ENCODE assay signal across 8 cellular contexts in genomic region chr16:30063278-30063892, GRCh38. TPM values are rescaled to one million over a fixed set of nuclear protein-coding genes. Genes with fewer than 3 reads are reported as not detected.
DNase-seq lines count a peak whose midpoint lies in the region; ATAC-seq and TF ChIP-seq lines count a peak whose summit lies in the region.

No MANE protein-coding gene starts in this region.

- intact Hi-C loops in left lung (cut with DNase I) = no loop called here

- CTCF ChIA-PET in activated CD4-positive, alpha-beta T cell treated with anti-CD3 and anti-CD28 coated beads, Interleukin-2, amount 10 ng/mL, durations not matched to agents 7 days and 5 days (lab: Charles Lee) = interaction anchor here (0.6 to 3.0 kb wide), 7 partner anchors 8 to 346 kb away, joined by 3 to 19 read pairs (median 4); partner anchors contain the start of gene TBX6

- H3K27me3 ChIP-seq in left lung (no peaks in the 10 kb centered on the region), thoracic aorta (replicated peaks; ENCODE audit: insufficient read depth) (no peaks in the 10 kb centered on the region)

- H3K36me3 ChIP-seq in left lung (peaks cover 0 to 19% of the 10 kb centered on the region in 2 donors), thoracic aorta (peaks cover 14% of the 10 kb centered on the region)

- peaks cover 34% of the 10 kb centered on the region for H3K36me3 Mint-ChIP-seq in activated CD4-positive, alpha-beta T cell treated with anti-CD3 and anti-CD28 coated beads, Interleukin-2, amount 10 ng/mL, durations not matched to agents 7 days and 5 days (ENCODE audit: low read depth)
- no peaks in the 10 kb centered on the region for H3K36me3 Mint-ChIP-seq in activated naive CD8-positive, alpha-beta T cell

- TF ChIP-seq CTCF in left lung (IDR thresholded peaks at IDR 0.05) = no peak
- TF ChIP-seq CTCF in thoracic aorta (IDR thresholded peaks at IDR 0.05) = no peak

- no peak for ATAC-seq in left lung
- ATAC-seq in thoracic aorta (ENCODE audit: insufficient number of reproducible peaks, low FRiP score, low read depth) = no peak
- ATAC-seq in GM19023 (IDR thresholded peaks at IDR 0.05; ENCODE audit: unreplicated experiment) = no peak

- no peaks in the 10 kb centered on the region for H3K27me3 Mint-ChIP-seq in activated CD4-positive, alpha-beta T cell treated with anti-CD3 and anti-CD28 coated beads, Interleukin-2, amount 10 ng/mL, durations not matched to agents 7 days and 5 days
- no peaks in the 10 kb centered on the region for H3K27me3 Mint-ChIP-seq in activated naive CD8-positive, alpha-beta T cell

- H3K27ac Mint-ChIP-seq in activated CD4-positive, alpha-beta T cell treated with anti-CD3 and anti-CD28 coated beads, Interleukin-2, amount 10 ng/mL, durations not matched to agents 7 days and 5 days = peak overlapping the region; percentile 99
- H3K27ac Mint-ChIP-seq in activated naive CD8-positive, alpha-beta T cell = peak overlapping the region; percentile 100

- H3K4me1 ChIP-seq in left lung = peaks cover 26 to 41% of the 10 kb centered on the region in 2 donors
- H3K4me1 ChIP-seq in thoracic aorta (ENCODE audit: control insufficient read depth in 1 of 2, low read depth in 2 of 2) = peaks cover 19 to 36% of the 10 kb centered on the region in 2 donors

- H3K9me3 ChIP-seq in left lung (no peaks in the 10 kb centered on the region), thoracic aorta (no peaks in the 10 kb centered on the region)

- POLR2A ChIA-PET in activated CD4-positive, alpha-beta T cell treated with anti-CD3 and anti-CD28 coated beads, Interleukin-2, amount 10 ng/mL, durations not matched to agents 7 days and 5 days (lab: Charles Lee) = interaction anchor here (0.6 kb wide), 2 partner anchors 12 to 388 kb away, joined by 3 to 6 read pairs; no protein-coding TSS in a partner anchor

- H3K4me3 ChIP-seq in left lung = peak overlapping the region; percentile 55 to 98
- H3K4me3 ChIP-seq in thoracic aorta = peak overlapping the region; percentile 81

- no peaks in the 10 kb centered on the region for H3K9me3 Mint-ChIP-seq in activated CD4-positive, alpha-beta T cell treated with anti-CD3 and anti-CD28 coated beads, Interleukin-2, amount 10 ng/mL, durations not matched to agents 7 days and 5 days
- no peaks in the 10 kb centered on the region for H3K9me3 Mint-ChIP-seq in activated naive CD8-positive, alpha-beta T cell (ENCODE audit: low read depth)

- H3K4me3 Mint-ChIP-seq in activated CD4-positive, alpha-beta T cell treated with anti-CD3 and anti-CD28 coated beads, Interleukin-2, amount 10 ng/mL, durations not matched to agents 7 days and 5 days = peak overlapping the region; percentile 99
- H3K4me3 Mint-ChIP-seq in activated naive CD8-positive, alpha-beta T cell = peak overlapping the region; percentile 100

- peaks cover 27% of the 10 kb centered on the region for H3K4me1 Mint-ChIP-seq in activated CD4-positive, alpha-beta T cell treated with anti-CD3 and anti-CD28 coated beads, Interleukin-2, amount 10 ng/mL, durations not matched to agents 7 days and 5 days
- H3K4me1 Mint-ChIP-seq in activated naive CD8-positive, alpha-beta T cell (ENCODE audit: low read depth) = peaks cover 20% of the 10 kb centered on the region

- H3K27ac ChIP-seq in left lung = peak overlapping the region; percentile 98 to 99
- H3K27ac ChIP-seq in thoracic aorta = peak overlapping the region; percentile 98 to 100

- no peak for DNase-seq in activated CD4-positive, alpha-beta T cell treated with anti-CD3 and anti-CD28 coated beads, Interleukin-2, amount 10 ng/mL, durations not matched to agents 7 days and 5 days
- DNase-seq in activated CD4-positive, alpha-beta T cell treated with anti-CD3 and anti-CD28 coated beads, Interleukin-2, amount 50 U/mL, for 48 hours = no peak
- DNase-seq in left lung = peak in 1 of 2 donors; percentile 15
- no peak for DNase-seq in thoracic aorta (ENCODE audit: low spot score)
- no peak for DNase-seq in dermis blood vessel endothelial cell
- no peak for DNase-seq in NCI-H128 (lab: John Stamatoyannopoulos, UW; ENCODE audit: unreplicated experiment)

RNA-seq across cellular contexts. Expression of gene ALDOA, which starts 2.2 kb away (rescaled TPM):
- 1,000 to 10,000 TPM; 1,139 to 1,329 TPM for total RNA-seq in activated CD4-positive, alpha-beta T cell treated with anti-CD3 and anti-CD28 coated beads, Interleukin-2, amount 10 ng/mL, durations not matched to agents 7 days and 5 days
- total RNA-seq in left lung (1,000 to 10,000 TPM in 1 of 2 donors, 100 to 1,000 TPM in 1; 710 to 1,105 TPM), thoracic aorta (100 to 1,000 TPM; 569 to 841 TPM), dermis blood vessel endothelial cell (286 and 586 TPM in 2 replicates)

RNA-seq across cellular contexts. Expression of gene PPP4C, which starts 12.4 kb away (rescaled TPM):
- 100 to 1,000 TPM; 129 to 136 TPM for total RNA-seq in activated CD4-positive, alpha-beta T cell treated with anti-CD3 and anti-CD28 coated beads, Interleukin-2, amount 10 ng/mL, durations not matched to agents 7 days and 5 days
- total RNA-seq in left lung = 10 to 100 TPM; 82.5 to 89.8 TPM
- total RNA-seq in thoracic aorta = 10 to 100 TPM; 37.7 to 54.2 TPM
- total RNA-seq in dermis blood vessel endothelial cell = 220 and 256 TPM in 2 replicates

RNA-seq across cellular contexts. Expression of gene TBX6, which starts 28.3 kb away (rescaled TPM):
- 1 to 10 TPM; 1.2 to 1.7 TPM for total RNA-seq in activated CD4-positive, alpha-beta T cell treated with anti-CD3 and anti-CD28 coated beads, Interleukin-2, amount 10 ng/mL, durations not matched to agents 7 days and 5 days
- total RNA-seq in left lung (1 to 10 TPM; 1.6 TPM), thoracic aorta (under 1 TPM in 1 of 2 donors, not detected in 1; 0.56 TPM), dermis blood vessel endothelial cell (0.17 and 0.23 TPM in 2 replicates)

RNA-seq across cellular contexts. Expression of gene TLCD3B, which starts 32.3 kb away (rescaled TPM):
- total RNA-seq in activated CD4-positive, alpha-beta T cell treated with anti-CD3 and anti-CD28 coated beads, Interleukin-2, amount 10 ng/mL, durations not matched to agents 7 days and 5 days = 1 to 10 TPM; 7.1 to 7.2 TPM
- total RNA-seq in left lung (under 1 TPM in 1 of 2 donors, not detected in 1; 0.29 TPM), thoracic aorta (not detected), dermis blood vessel endothelial cell (0.47 TPM in 1 of 2 replicates, not detected in the other)

RNA-seq across cellular contexts. Expression of gene YPEL3, which starts 32.6 kb away (rescaled TPM):
- total RNA-seq in activated CD4-positive, alpha-beta T cell treated with anti-CD3 and anti-CD28 coated beads, Interleukin-2, amount 10 ng/mL, durations not matched to agents 7 days and 5 days = 10 to 100 TPM; 50.7 to 55.4 TPM
- total RNA-seq in left lung (10 to 100 TPM; 57.5 to 79.5 TPM), thoracic aorta (100 to 1,000 TPM in 1 of 2 donors, 10 to 100 TPM in 1; 69.2 to 105 TPM), dermis blood vessel endothelial cell (25.0 and 28.2 TPM in 2 replicates)
